ENCODE assay signal across 1 cellular context in genomic region chr1:228452194-228453021, GRCh38.
TF ChIP-seq lines count a peak whose summit lies in the region.

No MANE protein-coding gene starts in this region.

TF ChIP-seq in K562, 482 proteins besides CTCF, POLR2A, EP300 and RAD21 (continued from another document and continues in another):
- no peak for TF ChIP-seq AFF4 (CRISPR knock-in tag; IDR thresholded peaks at IDR 0.05)
- TF ChIP-seq GTF2A2 (tag; IDR thresholded peaks at IDR 0.05) = no peak
- peak; percentile 51 to 73; a peak in 3 of 4 replicates for TF ChIP-seq ARNT (IDR thresholded peaks at IDR 0.05)
- 0 out of 2 replicates have a peak, but pooled peaks have one; percentile 54 for TF ChIP-seq ZBTB1 (CRISPR knock-in tag; IDR thresholded peaks at IDR 0.05; ENCODE audit: borderline replicate concordance, low read depth)
- 0 out of 2 replicates have a peak, but pooled peaks have one; percentile 36 for TF ChIP-seq ATF2 (CRISPR knock-in tag; IDR thresholded peaks at IDR 0.05)
- no peak for TF ChIP-seq ZNF143 (CRISPR knock-in tag; IDR thresholded peaks at IDR 0.05)
- TF ChIP-seq CREB5 (CRISPR knock-in tag; IDR thresholded peaks at IDR 0.05) = no peak
- peak; percentile 86; the same call in 1 of the 2 replicates for TF ChIP-seq NBN (IDR thresholded peaks at IDR 0.05; ENCODE audit: low read depth)
- no peak; the same call in 1 of the 2 replicates for TF ChIP-seq THAP7 (CRISPR knock-in tag; IDR thresholded peaks at IDR 0.05)
- TF ChIP-seq HDAC2 (IDR thresholded peaks at IDR 0.05) = peak; percentile 88
- TF ChIP-seq NKRF (IDR thresholded peaks at IDR 0.05; ENCODE audit: borderline replicate concordance) = peak; percentile 19; the same call in 1 of the 2 replicates
- TF ChIP-seq MEF2D (tag; conservative IDR thresholded peaks at IDR 0.05; ENCODE audit: low read depth) = peak; percentile 34; the same call in 1 of the 2 replicates
- TF ChIP-seq SP1 (CRISPR knock-in tag; IDR thresholded peaks at IDR 0.05) = peak; percentile 25; the same call in 1 of the 2 replicates
- no peak for TF ChIP-seq PTRF (tag; IDR thresholded peaks at IDR 0.05)
- TF ChIP-seq CREB3 (tag; conservative IDR thresholded peaks at IDR 0.05; ENCODE audit: low read depth) = no peak
- no peak for TF ChIP-seq HINFP (tag; conservative IDR thresholded peaks at IDR 0.05; ENCODE audit: low read depth)
- TF ChIP-seq SIN3B (IDR thresholded peaks at IDR 0.05; ENCODE audit: low read depth) = no peak
- no peak for TF ChIP-seq E2F4 (CRISPR knock-in tag; IDR thresholded peaks at IDR 0.05; ENCODE audit: low read depth)
- no peak for TF ChIP-seq ZZZ3 (IDR thresholded peaks at IDR 0.05)
- TF ChIP-seq ZNF77 (CRISPR knock-in tag; IDR thresholded peaks at IDR 0.05) = no peak; the same call in 1 of the 2 replicates
- no peak for TF ChIP-seq SLC30A9 (CRISPR knock-in tag; IDR thresholded peaks at IDR 0.05)
- no peak for TF ChIP-seq RBBP5 (IDR thresholded peaks at IDR 0.05; ENCODE audit: borderline replicate concordance, insufficient read depth, low read length, poor library complexity, severe bottlenecking)
- no peak for TF ChIP-seq SRSF3 (IDR thresholded peaks at IDR 0.05; ENCODE audit: insufficient read depth, low read length)
- TF ChIP-seq DMBX1 (CRISPR knock-in tag; IDR thresholded peaks at IDR 0.05; ENCODE audit: borderline replicate concordance) = no peak
- TF ChIP-seq THRAP3 (IDR thresholded peaks at IDR 0.05; ENCODE audit: borderline replicate concordance) = no peak
- TF ChIP-seq CCAR2 (IDR thresholded peaks at IDR 0.05; ENCODE audit: low read depth, low read length) = no peak
- peak; percentile 52; the same call in 1 of the 2 replicates for TF ChIP-seq CC2D1A (IDR thresholded peaks at IDR 0.05)
- TF ChIP-seq MAFK (IDR thresholded peaks at IDR 0.05; ENCODE audit: low read length) = peak; percentile 51
- peak; percentile 21 for TF ChIP-seq NEUROD1 (IDR thresholded peaks at IDR 0.05; ENCODE audit: borderline replicate concordance, low read depth, low read length, partially characterized antibody)
- peak in 1 of 2 experiments; percentile 72 for TF ChIP-seq AFF1 (IDR thresholded peaks at IDR 0.05; ENCODE audit: low read depth in 1 of 2, partially characterized antibody in 2 of 2)
- 0 out of 2 replicates have a peak, but pooled peaks have one; percentile 15 for TF ChIP-seq EHMT2 (IDR thresholded peaks at IDR 0.05)
- TF ChIP-seq CHD1 (IDR thresholded peaks at IDR 0.05; ENCODE audit: low read length) = no peak
- TF ChIP-seq NR1H2 (CRISPR knock-in tag; IDR thresholded peaks at IDR 0.05) = 0 out of 2 replicates have a peak, but pooled peaks have one; percentile 71
- TF ChIP-seq GTF2F1 (IDR thresholded peaks at IDR 0.05; ENCODE audit: low read depth, low read length) = no peak
- no peak for TF ChIP-seq ZNF764 (CRISPR knock-in tag; IDR thresholded peaks at IDR 0.05; ENCODE audit: low read depth)
- TF ChIP-seq ARID3B (CRISPR knock-in tag; IDR thresholded peaks at IDR 0.05; ENCODE audit: borderline replicate concordance) = no peak
- no peak for TF ChIP-seq DLX4 (CRISPR knock-in tag; IDR thresholded peaks at IDR 0.05)
- TF ChIP-seq TRIM24 (IDR thresholded peaks at IDR 0.05) = peak; percentile 93
